In the genomic region with DNA sequence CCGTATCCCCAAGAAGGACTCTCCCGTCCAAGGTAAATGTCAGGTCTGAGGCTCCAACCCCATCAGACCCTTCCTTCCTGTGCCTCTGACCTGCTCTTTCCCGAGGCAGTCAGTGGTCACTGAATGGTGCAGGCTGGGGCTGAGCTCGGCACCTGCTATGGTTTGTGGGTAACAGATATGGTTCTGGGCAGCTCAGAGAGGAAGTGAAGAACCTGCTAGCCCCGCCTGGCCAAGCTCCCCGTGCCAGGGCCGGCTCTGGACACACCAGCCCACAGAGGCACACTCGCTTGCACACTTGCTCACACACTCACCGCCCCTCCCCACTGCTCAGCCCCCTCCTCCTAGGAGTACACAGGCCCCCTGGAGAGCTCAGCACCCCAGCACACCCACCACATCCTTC, we compare ENCODE assay signal across 1 cellular context.
TF ChIP-seq lines count a peak whose summit lies in the region.

No MANE protein-coding gene starts in this region.

TF ChIP-seq in SK-N-SH treated with all-trans-retinoic acid at 6 μM for 48 hours, 23 proteins besides CTCF, POLR2A, EP300 and RAD21 (continued from another document):
- no peak for TF ChIP-seq RARB (CRISPR knock-in tag; IDR thresholded peaks at IDR 0.05)
- TF ChIP-seq PPARA (CRISPR knock-in tag; IDR thresholded peaks at IDR 0.05; ENCODE audit: borderline replicate concordance) = no peak
- TF ChIP-seq ZC3H10 (CRISPR knock-in tag; IDR thresholded peaks at IDR 0.05) = no peak
- TF ChIP-seq, protein P1, sequence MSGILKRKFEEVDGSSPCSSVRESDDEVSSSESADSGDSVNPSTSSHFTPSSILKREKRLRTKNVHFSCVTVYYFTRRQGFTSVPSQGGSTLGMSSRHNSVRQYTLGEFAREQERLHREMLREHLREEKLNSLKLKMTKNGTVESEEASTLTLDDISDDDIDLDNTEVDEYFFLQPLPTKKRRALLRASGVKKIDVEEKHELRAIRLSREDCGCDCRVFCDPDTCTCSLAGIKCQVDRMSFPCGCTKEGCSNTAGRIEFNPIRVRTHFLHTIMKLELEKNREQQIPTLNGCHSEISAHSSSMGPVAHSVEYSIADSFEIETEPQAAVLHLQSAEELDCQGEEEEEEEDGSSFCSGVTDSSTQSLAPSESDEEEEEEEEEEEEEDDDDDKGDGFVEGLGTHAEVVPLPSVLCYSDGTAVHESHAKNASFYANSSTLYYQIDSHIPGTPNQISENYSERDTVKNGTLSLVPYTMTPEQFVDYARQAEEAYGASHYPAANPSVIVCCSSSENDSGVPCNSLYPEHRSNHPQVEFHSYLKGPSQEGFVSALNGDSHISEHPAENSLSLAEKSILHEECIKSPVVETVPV (CRISPR knock-in tag; IDR thresholded peaks at IDR 0.05) = no peak
